In the genomic region with DNA sequence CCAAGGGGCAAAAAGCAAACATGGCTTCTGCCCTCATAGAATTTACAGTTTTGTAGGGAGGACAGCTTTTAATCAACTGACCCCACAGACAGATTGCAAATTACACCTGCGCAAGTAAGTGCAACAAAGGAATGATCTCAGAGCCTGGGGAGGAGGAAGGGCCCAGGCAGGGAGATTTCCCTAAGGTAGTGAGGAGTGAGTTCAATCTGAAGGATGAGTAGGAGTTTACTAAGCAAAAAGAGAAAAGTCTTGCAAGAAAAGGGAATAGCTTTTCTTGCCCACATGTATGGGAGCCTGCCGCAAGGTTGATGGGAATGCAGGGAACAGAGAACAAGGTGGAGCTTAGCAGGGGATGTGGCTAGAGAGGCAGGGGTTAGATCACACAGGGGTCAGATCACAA, we compare ENCODE assay signal across 1 cellular context.
TF ChIP-seq lines count a peak whose summit lies in the region.

No MANE protein-coding gene starts in this region.

TF ChIP-seq in GM23338, 12 proteins besides CTCF, POLR2A, EP300 and RAD21:
- TF ChIP-seq CREB1 (CRISPR knock-in tag; IDR thresholded peaks at IDR 0.05; ENCODE audit: low read depth) (no peak), ZNF331 (CRISPR knock-in tag; IDR thresholded peaks at IDR 0.05; ENCODE audit: low read depth) (no peak), STAT1 (IDR thresholded peaks at IDR 0.05; ENCODE audit: unreplicated experiment) (no peak), POLR2AphosphoS5 (IDR thresholded peaks at IDR 0.05; ENCODE audit: low read depth) (no peak), NANOG (IDR thresholded peaks at IDR 0.05; ENCODE audit: borderline replicate concordance) (no peak), ZNF114 (CRISPR knock-in tag; IDR thresholded peaks at IDR 0.05) (no peak), ETS1 (IDR thresholded peaks at IDR 0.05) (no peak)
- TF ChIP-seq, protein P1, sequence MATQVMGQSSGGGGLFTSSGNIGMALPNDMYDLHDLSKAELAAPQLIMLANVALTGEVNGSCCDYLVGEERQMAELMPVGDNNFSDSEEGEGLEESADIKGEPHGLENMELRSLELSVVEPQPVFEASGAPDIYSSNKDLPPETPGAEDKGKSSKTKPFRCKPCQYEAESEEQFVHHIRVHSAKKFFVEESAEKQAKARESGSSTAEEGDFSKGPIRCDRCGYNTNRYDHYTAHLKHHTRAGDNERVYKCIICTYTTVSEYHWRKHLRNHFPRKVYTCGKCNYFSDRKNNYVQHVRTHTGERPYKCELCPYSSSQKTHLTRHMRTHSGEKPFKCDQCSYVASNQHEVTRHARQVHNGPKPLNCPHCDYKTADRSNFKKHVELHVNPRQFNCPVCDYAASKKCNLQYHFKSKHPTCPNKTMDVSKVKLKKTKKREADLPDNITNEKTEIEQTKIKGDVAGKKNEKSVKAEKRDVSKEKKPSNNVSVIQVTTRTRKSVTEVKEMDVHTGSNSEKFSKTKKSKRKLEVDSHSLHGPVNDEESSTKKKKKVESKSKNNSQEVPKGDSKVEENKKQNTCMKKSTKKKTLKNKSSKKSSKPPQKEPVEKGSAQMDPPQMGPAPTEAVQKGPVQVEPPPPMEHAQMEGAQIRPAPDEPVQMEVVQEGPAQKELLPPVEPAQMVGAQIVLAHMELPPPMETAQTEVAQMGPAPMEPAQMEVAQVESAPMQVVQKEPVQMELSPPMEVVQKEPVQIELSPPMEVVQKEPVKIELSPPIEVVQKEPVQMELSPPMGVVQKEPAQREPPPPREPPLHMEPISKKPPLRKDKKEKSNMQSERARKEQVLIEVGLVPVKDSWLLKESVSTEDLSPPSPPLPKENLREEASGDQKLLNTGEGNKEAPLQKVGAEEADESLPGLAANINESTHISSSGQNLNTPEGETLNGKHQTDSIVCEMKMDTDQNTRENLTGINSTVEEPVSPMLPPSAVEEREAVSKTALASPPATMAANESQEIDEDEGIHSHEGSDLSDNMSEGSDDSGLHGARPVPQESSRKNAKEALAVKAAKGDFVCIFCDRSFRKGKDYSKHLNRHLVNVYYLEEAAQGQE (IDR thresholded peaks at IDR 0.05; ENCODE audit: unreplicated experiment) = no peak
TF ChIP-seq in GM23338: peak in this region for 0.
